22 cellular contexts compared by ENCODE assay signal in the genomic region with DNA sequence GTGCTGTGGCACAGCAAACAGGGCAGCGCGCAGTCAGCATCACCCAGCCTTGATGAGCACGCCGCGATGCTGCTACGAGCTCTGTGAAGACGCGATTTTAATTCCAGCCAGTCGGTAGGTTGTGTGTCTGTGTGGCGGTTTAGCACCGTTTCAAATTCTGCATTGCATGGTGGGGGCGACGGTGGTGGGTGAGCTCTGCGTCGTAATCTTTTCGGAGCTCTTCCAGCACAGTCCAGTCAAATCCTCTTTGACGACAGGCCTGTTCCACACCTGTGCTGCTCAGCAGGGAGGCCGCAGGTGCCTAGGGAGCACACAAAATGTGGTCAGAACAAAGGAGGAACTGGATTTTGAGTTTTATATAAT. TPM values are rescaled to one million over a fixed set of nuclear protein-coding genes. Genes with fewer than 3 reads are reported as not detected.
DNase-seq lines count a peak whose midpoint lies in the region; ATAC-seq and TF ChIP-seq lines count a peak whose summit lies in the region.
"Had no signal": no experiment of that assay in that cellular context is flagged by ENCODE, and none has a peak within 500 bp of the region (broad histone marks: within the 10 kb centered on the region; RNA-seq: fewer than 3 reads in every experiment).

No MANE protein-coding gene starts in this region.

- H4K20me1 ChIP-seq in BLaER1: no peaks in the 10 kb centered on the region

- peak overlapping the region; percentile 75 for H3K4me2 ChIP-seq in BLaER1
- H3K4me2 ChIP-seq: PC-9 had no signal

- no peak for TF ChIP-seq CTCF in WERI-Rb-1 (IDR thresholded peaks at IDR 0.05; ENCODE audit: low read depth, low read length)

- no peak overlapping the region for H3K4me3 ChIP-seq in BLaER1
- no peak overlapping the region for H3K4me3 ChIP-seq in WERI-Rb-1 (ENCODE audit: low read depth, low read length)
- H3K4me3 ChIP-seq: MG63, PC-9 had no signal

- H3K9ac ChIP-seq in BLaER1: peak overlapping the region; percentile 34; the same call in 1 of the 2 replicates

- DNase-seq in COLO668 (lab: John Stamatoyannopoulos, UW; ENCODE audit: unreplicated experiment) (peak; percentile 50), WERI-Rb-1 (peak; percentile 52), mesenteric fat pad (ENCODE audit: low spot score) (peak; percentile 73), HT-29 (ENCODE audit: low spot score) (no peak), T1000 (lab: John Stamatoyannopoulos, UW) (no peak)
- DNase-seq in stimulated activated naive CD8-positive, alpha-beta T cell treated with anti-CD3 and anti-CD28 coated beads, Interleukin-15, Interleukin-2, amounts not matched to agents 100 U/mL and 50 U/mL, for 24 hours: no peak
- DNase-seq: DND-41; H7; HFFc6; Kasumi-1; MG63; NCI-H1048; NCI-H2081 treated with DMSO at 0.1 percent for 48 hours; NCI-H69; NK-92 treated with Interleukin-12 subunit alpha and Interleukin-12 subunit beta, amount 100 ng/mL, for 24 hours; PC-9; SIG-M5; T-helper 1 cell had no signal

- H3K27me3 ChIP-seq in BLaER1 (no peaks in the 10 kb centered on the region), WERI-Rb-1 (ENCODE audit: insufficient read depth, low read depth, severe bottlenecking) (no peaks in the 10 kb centered on the region)
- H3K27me3 ChIP-seq: MG63 had no signal

- peaks cover 46% of the 10 kb centered on the region for H3K4me1 ChIP-seq in BLaER1

- H3K36me3 ChIP-seq in BLaER1 (no peaks in the 10 kb centered on the region), WERI-Rb-1 (no peaks in the 10 kb centered on the region)
- H3K36me3 ChIP-seq: MG63 had no signal

- H3K27ac ChIP-seq in BLaER1 (peak overlapping the region; percentile 59), WERI-Rb-1 (no peak overlapping the region)
- H3K27ac ChIP-seq: C4-2B, HL-60, PC-9, RWPE1 had no signal

- ATAC-seq in stimulated activated naive CD8-positive, alpha-beta T cell treated with anti-CD3 and anti-CD28 coated beads, Interleukin-15, Interleukin-2, amounts not matched to agents 100 U/mL and 50 U/mL, for 24 hours: no peak

- H3K9me3 ChIP-seq in BLaER1: no peaks in the 10 kb centered on the region
- peaks cover 3% of the 10 kb centered on the region for H3K9me3 ChIP-seq in WERI-Rb-1 (ENCODE audit: severe bottlenecking)
- H3K9me3 ChIP-seq: MG63 had no signal

RNA-seq across cellular contexts. Expression of gene ALLC, which starts 8.6 kb away (rescaled TPM):
- total RNA-seq in mesenteric fat pad: not detected
- not detected in 2 replicates for total RNA-seq in HT-29 (2014; rRNA removed; shearing (Covaris generic))
- total RNA-seq: H7, HFFc6, PC-9 had no signal

RNA-seq across cellular contexts. Expression of gene DCDC2C, which starts 36.8 kb away (rescaled TPM):
- total RNA-seq in mesenteric fat pad: not detected
- total RNA-seq in HT-29 (2014; rRNA removed; shearing (Covaris generic)): not detected in 2 replicates
- total RNA-seq: H7, HFFc6, PC-9 had no signal

Comparison
In these comparisons a context has a peak if more than half of its experiments do, and no peak if none do; other contexts are left out.
1. DNase-seq: peak in COLO668 (single experiment), WERI-Rb-1 (single experiment) and mesenteric fat pad (single experiment); none in HT-29 (single experiment), stimulated activated naive CD8-positive, alpha-beta T cell treated with anti-CD3 and anti-CD28 coated beads, Interleukin-15, Interleukin-2, amounts not matched to agents 100 U/mL and 50 U/mL, for 24 hours (single experiment) and T1000 (single experiment).